In the genomic region with DNA sequence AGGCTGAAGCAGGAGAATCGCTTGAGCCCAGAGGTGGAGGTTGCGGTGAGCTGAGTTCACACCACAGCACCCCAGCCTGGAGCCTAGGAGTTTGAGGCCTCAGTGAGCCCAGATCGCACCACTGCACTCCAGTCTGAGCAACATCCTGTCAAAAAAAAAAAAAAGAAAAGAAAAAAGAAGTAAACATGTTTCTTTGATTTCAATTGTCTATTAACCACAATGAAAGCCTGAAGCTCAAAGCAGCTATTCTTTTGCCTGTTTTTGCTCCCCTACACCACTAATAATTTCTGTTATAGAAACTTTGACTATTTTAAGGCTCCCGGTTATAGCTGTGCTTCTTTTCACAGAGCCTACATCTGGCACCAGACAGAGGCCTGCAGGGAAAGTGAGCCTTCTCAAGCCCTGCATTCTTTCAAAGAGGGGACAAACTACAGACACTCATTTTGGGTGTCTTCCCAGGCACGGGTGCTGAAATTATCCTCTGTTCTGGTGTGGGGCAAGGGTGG, we compare ENCODE assay signal across 1 cellular context.
TF ChIP-seq lines count a peak whose summit lies in the region.

No MANE protein-coding gene starts in this region.

TF ChIP-seq in GM23338, 12 proteins besides CTCF, POLR2A, EP300 and RAD21 (continued from another document):
- TF ChIP-seq, protein P1, sequence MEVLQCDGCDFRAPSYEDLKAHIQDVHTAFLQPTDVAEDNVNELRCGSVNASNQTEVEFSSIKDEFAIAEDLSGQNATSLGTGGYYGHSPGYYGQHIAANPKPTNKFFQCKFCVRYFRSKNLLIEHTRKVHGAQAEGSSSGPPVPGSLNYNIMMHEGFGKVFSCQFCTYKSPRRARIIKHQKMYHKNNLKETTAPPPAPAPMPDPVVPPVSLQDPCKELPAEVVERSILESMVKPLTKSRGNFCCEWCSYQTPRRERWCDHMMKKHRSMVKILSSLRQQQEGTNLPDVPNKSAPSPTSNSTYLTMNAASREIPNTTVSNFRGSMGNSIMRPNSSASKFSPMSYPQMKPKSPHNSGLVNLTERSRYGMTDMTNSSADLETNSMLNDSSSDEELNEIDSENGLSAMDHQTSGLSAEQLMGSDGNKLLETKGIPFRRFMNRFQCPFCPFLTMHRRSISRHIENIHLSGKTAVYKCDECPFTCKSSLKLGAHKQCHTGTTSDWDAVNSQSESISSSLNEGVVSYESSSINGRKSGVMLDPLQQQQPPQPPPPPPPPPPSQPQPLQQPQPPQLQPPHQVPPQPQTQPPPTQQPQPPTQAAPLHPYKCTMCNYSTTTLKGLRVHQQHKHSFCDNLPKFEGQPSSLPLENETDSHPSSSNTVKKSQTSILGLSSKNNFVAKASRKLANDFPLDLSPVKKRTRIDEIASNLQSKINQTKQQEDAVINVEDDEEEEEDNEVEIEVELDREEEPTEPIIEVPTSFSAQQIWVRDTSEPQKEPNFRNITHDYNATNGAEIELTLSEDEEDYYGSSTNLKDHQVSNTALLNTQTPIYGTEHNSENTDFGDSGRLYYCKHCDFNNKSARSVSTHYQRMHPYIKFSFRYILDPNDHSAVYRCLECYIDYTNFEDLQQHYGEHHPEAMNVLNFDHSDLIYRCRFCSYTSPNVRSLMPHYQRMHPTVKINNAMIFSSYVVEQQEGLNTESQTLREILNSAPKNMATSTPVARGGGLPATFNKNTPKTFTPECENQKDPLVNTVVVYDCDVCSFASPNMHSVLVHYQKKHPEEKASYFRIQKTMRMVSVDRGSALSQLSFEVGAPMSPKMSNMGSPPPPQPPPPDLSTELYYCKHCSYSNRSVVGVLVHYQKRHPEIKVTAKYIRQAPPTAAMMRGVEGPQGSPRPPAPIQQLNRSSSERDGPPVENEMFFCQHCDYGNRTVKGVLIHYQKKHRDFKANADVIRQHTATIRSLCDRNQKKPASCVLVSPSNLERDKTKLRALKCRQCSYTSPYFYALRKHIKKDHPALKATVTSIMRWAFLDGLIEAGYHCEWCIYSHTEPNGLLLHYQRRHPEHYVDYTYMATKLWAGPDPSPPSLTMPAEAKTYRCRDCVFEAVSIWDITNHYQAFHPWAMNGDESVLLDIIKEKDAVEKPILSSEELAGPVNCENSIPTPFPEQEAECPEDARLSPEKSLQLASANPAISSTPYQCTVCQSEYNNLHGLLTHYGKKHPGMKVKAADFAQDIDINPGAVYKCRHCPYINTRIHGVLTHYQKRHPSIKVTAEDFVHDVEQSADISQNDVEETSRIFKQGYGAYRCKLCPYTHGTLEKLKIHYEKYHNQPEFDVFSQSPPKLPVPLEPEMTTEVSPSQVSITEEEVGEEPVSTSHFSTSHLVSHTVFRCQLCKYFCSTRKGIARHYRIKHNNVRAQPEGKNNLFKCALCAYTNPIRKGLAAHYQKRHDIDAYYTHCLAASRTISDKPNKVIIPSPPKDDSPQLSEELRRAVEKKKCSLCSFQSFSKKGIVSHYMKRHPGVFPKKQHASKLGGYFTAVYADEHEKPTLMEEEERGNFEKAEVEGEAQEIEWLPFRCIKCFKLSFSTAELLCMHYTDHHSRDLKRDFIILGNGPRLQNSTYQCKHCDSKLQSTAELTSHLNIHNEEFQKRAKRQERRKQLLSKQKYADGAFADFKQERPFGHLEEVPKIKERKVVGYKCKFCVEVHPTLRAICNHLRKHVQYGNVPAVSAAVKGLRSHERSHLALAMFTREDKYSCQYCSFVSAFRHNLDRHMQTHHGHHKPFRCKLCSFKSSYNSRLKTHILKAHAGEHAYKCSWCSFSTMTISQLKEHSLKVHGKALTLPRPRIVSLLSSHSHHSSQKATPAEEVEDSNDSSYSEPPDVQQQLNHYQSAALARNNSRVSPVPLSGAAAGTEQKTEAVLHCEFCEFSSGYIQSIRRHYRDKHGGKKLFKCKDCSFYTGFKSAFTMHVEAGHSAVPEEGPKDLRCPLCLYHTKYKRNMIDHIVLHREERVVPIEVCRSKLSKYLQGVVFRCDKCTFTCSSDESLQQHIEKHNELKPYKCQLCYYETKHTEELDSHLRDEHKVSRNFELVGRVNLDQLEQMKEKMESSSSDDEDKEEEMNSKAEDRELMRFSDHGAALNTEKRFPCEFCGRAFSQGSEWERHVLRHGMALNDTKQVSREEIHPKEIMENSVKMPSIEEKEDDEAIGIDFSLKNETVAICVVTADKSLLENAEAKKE (CRISPR knock-in tag; IDR thresholded peaks at IDR 0.05), result no peak
- TF ChIP-seq POLR2AphosphoS5 (IDR thresholded peaks at IDR 0.05; ENCODE audit: low read depth) (no peak), STAT1 (IDR thresholded peaks at IDR 0.05; ENCODE audit: unreplicated experiment) (no peak)
